14 cellular contexts compared by ENCODE assay signal in the genomic region with DNA sequence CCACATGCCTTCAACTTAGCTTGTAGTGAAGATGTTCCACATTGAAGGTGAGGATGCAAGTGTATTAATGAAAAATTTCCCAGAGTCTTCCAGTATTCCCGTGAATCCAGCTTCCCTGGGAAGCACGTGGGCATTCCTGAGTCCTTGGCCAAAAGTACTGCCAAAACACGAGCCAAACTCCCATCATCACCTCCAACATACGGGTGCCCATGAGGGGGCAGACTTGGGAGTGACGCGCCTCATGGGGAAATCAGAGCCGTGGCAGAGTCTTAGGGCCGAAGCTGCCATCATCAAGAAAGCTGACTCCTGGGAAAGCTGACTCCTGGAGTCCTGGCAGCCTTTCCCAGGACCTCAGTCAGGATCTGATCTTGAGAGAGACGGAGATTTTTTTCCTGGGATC. TPM values are rescaled to one million over a fixed set of nuclear protein-coding genes. Genes with fewer than 3 reads are reported as not detected.
A peak's percentile ranks its signal among the peaks of the same experiment; 100 is the strongest.
DNase-seq lines count a peak whose midpoint lies in the region; ATAC-seq and TF ChIP-seq lines count a peak whose summit lies in the region.
"Had no signal": no experiment of that assay in that cellular context is flagged by ENCODE, and none has a peak within 500 bp of the region (broad histone marks: within the 10 kb centered on the region; RNA-seq: fewer than 3 reads in every experiment).

No MANE protein-coding gene starts in this region.

- no peaks in the 10 kb centered on the region for H3K9me3 ChIP-seq in tibial artery
- H3K9me3 ChIP-seq: A549 had no signal

- no peaks in the 10 kb centered on the region for H3K27me3 ChIP-seq in tibial artery
- H3K27me3 ChIP-seq: SJSA1 had no signal

- TF ChIP-seq CTCF in WTC11 (IDR thresholded peaks at IDR 0.05): no peak
- no peak for TF ChIP-seq CTCF in tibial artery (IDR thresholded peaks at IDR 0.05)

- H3K27ac Mint-ChIP-seq in activated naive CD4-positive, alpha-beta T cell treated with anti-CD3 and anti-CD28 coated beads, Interleukin-2, amount 50 U/mL, for 72 hours: peak overlapping the region; percentile 65 to 81
- H3K27ac Mint-ChIP-seq in activated naive CD4-positive, alpha-beta T cell treated with anti-CD3 and anti-CD28 coated beads for 36 hours: no peak overlapping the region
- H3K27ac Mint-ChIP-seq in WTC11: no peak overlapping the region

- no peak overlapping the region for H3K4me3 ChIP-seq in tibial artery
- H3K4me3 ChIP-seq: A549, SJSA1 had no signal

- H3K27me3 Mint-ChIP-seq in activated naive CD4-positive, alpha-beta T cell treated with anti-CD3 and anti-CD28 coated beads for 36 hours (ENCODE audit: low read depth): no peaks in the 10 kb centered on the region
- no peaks in the 10 kb centered on the region for H3K27me3 Mint-ChIP-seq in WTC11 (ENCODE audit: low read depth)

- H3K4me3 Mint-ChIP-seq in activated naive CD4-positive, alpha-beta T cell treated with anti-CD3 and anti-CD28 coated beads for 36 hours: no peak overlapping the region
- H3K4me3 Mint-ChIP-seq in WTC11: no peak overlapping the region

- DNase-seq in activated naive CD4-positive, alpha-beta T cell treated with anti-CD3 and anti-CD28 coated beads, Interleukin-2, amount 50 U/mL, for 72 hours (ENCODE audit: low spot score in 2 of 2): no peak
- DNase-seq in activated naive CD4-positive, alpha-beta T cell treated with anti-CD3 and anti-CD28 coated beads for 36 hours: no peak
- peak; percentile 17 for DNase-seq in WTC11 (ENCODE audit: low spot score)
- DNase-seq in left ventricle myocardium superior: no peak
- DNase-seq in tibial artery: no peak
- no peak for DNase-seq in RPMI8226
- DNase-seq in activated gamma-delta T cell treated with Interleukin-2 at 50 U/mL for 16 hours: no peak
- DNase-seq: DMS79, GDM1, Kasumi-1, NCI-H2029, NCI-H510A treated with DMSO at 0.1 percent for 48 hours had no signal

- H3K9me3 Mint-ChIP-seq in activated naive CD4-positive, alpha-beta T cell treated with anti-CD3 and anti-CD28 coated beads, Interleukin-2, amount 50 U/mL, for 72 hours: peaks cover 0 to 3% of the 10 kb centered on the region in 2 donors
- H3K9me3 Mint-ChIP-seq in activated naive CD4-positive, alpha-beta T cell treated with anti-CD3 and anti-CD28 coated beads for 36 hours: no peaks in the 10 kb centered on the region
- H3K9me3 Mint-ChIP-seq in WTC11: peaks cover 6% of the 10 kb centered on the region

- intact Hi-C loops in activated naive CD4-positive, alpha-beta T cell treated with anti-CD3 and anti-CD28 coated beads for 36 hours (cut with micrococcal nuclease): no loop called here
- intact Hi-C loops in left ventricle myocardium superior (cut with micrococcal nuclease): no loop called here
- intact Hi-C loops in tibial artery (cut with DNase I; ENCODE audit: low total_unique reads): no loop called here

- POLR2A ChIA-PET in WTC11 (lab: Charles Lee): no interaction called here

- peaks cover 41 to 89% (median 71%) of the 10 kb centered on the region in 3 donors for H3K36me3 ChIP-seq in tibial artery

- H3K27ac ChIP-seq in tibial artery: peak overlapping the region; percentile 18 to 39
- H3K27ac ChIP-seq: A549, SJSA1 had no signal

- H3K36me3 Mint-ChIP-seq in activated naive CD4-positive, alpha-beta T cell treated with anti-CD3 and anti-CD28 coated beads, Interleukin-2, amount 50 U/mL, for 72 hours: peaks cover 7 to 33% of the 10 kb centered on the region in 2 donors
- peaks cover 33% of the 10 kb centered on the region for H3K36me3 Mint-ChIP-seq in activated naive CD4-positive, alpha-beta T cell treated with anti-CD3 and anti-CD28 coated beads for 36 hours (ENCODE audit: low read depth)
- peaks cover 12% of the 10 kb centered on the region for H3K36me3 Mint-ChIP-seq in WTC11

- H3K4me1 ChIP-seq in tibial artery: peaks cover 0 to 4% (median 0%) of the 10 kb centered on the region in 4 donors

- CTCF ChIA-PET in activated naive CD4-positive, alpha-beta T cell treated with anti-CD3 and anti-CD28 coated beads for 36 hours (lab: Charles Lee): interaction anchor here (1.1 kb wide), 1 partner anchor 49 kb away, joined by 4 read pairs; no protein-coding TSS in a partner anchor
- CTCF ChIA-PET in WTC11 (lab: Charles Lee): interaction anchor here (0.6 kb wide), 2 partner anchors 17 to 39 kb away, joined by 3 read pairs; no protein-coding TSS in a partner anchor

- no peak for ATAC-seq in activated naive CD4-positive, alpha-beta T cell treated with anti-CD3 and anti-CD28 coated beads, Interleukin-2, amount 50 U/mL, for 72 hours
- peak; percentile 73 for ATAC-seq in WTC11
- ATAC-seq in left ventricle myocardium superior: peak; percentile 66
- ATAC-seq: A549 had no signal

- H3K4me1 Mint-ChIP-seq in activated naive CD4-positive, alpha-beta T cell treated with anti-CD3 and anti-CD28 coated beads for 36 hours (ENCODE audit: low read depth): no peaks in the 10 kb centered on the region
- H3K4me1 Mint-ChIP-seq in WTC11: peaks cover 6% of the 10 kb centered on the region

TF ChIP-seq in WTC11, 78 proteins besides CTCF, POLR2A, EP300 and RAD21:
- TF ChIP-seq, protein P1, sequence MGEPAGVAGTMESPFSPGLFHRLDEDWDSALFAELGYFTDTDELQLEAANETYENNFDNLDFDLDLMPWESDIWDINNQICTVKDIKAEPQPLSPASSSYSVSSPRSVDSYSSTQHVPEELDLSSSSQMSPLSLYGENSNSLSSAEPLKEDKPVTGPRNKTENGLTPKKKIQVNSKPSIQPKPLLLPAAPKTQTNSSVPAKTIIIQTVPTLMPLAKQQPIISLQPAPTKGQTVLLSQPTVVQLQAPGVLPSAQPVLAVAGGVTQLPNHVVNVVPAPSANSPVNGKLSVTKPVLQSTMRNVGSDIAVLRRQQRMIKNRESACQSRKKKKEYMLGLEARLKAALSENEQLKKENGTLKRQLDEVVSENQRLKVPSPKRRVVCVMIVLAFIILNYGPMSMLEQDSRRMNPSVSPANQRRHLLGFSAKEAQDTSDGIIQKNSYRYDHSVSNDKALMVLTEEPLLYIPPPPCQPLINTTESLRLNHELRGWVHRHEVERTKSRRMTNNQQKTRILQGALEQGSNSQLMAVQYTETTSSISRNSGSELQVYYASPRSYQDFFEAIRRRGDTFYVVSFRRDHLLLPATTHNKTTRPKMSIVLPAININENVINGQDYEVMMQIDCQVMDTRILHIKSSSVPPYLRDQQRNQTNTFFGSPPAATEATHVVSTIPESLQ (CRISPR knock-in tag; IDR thresholded peaks at IDR 0.05): no peak
- TF ChIP-seq NFATC4 (CRISPR knock-in tag; IDR thresholded peaks at IDR 0.05) (no peak), NR2C2 (CRISPR knock-in tag; IDR thresholded peaks at IDR 0.05) (no peak)
TF ChIP-seq in WTC11: peak in this region for 0.

RNA-seq across cellular contexts. Expression of a gene that starts 20.1 kb away (rescaled TPM):
- 10 to 100 TPM; 33.5 to 56.7 TPM for total RNA-seq in activated naive CD4-positive, alpha-beta T cell treated with anti-CD3 and anti-CD28 coated beads, Interleukin-2, amount 50 U/mL, for 72 hours
- 10 to 100 TPM; 52.8 to 53.0 TPM for total RNA-seq in activated naive CD4-positive, alpha-beta T cell treated with anti-CD3 and anti-CD28 coated beads for 36 hours
- total RNA-seq in WTC11 (2021): 22.4 to 23.5 TPM (median 23.1 TPM) in 3 replicates
- total RNA-seq in left ventricle myocardium superior: 48.7 TPM

RNA-seq across cellular contexts. Expression of a gene that starts 52.0 kb away (rescaled TPM):
- total RNA-seq in activated naive CD4-positive, alpha-beta T cell treated with anti-CD3 and anti-CD28 coated beads, Interleukin-2, amount 50 U/mL, for 72 hours: 10 to 100 TPM; 21.2 to 23.0 TPM
- 1 to 10 TPM; 6.9 to 8.0 TPM for total RNA-seq in activated naive CD4-positive, alpha-beta T cell treated with anti-CD3 and anti-CD28 coated beads for 36 hours
- 9.5 to 10.6 TPM (median 10.4 TPM) in 3 replicates for total RNA-seq in WTC11 (2021)
- total RNA-seq in left ventricle myocardium superior: 35.0 TPM

Comparison
In these comparisons a context has a peak if more than half of its experiments do, and no peak if none do; other contexts are left out.
1. H3K27ac Mint-ChIP-seq: peak in activated naive CD4-positive, alpha-beta T cell treated with anti-CD3 and anti-CD28 coated beads, Interleukin-2, amount 50 U/mL, for 72 hours (2 of 2); none in activated naive CD4-positive, alpha-beta T cell treated with anti-CD3 and anti-CD28 coated beads for 36 hours (single experiment) and WTC11 (single experiment).
2. ATAC-seq: peak in WTC11 (single experiment) and left ventricle myocardium superior (single experiment); none in activated naive CD4-positive, alpha-beta T cell treated with anti-CD3 and anti-CD28 coated beads, Interleukin-2, amount 50 U/mL, for 72 hours (0 of 2).